28 cellular contexts compared by ENCODE assay signal in genomic region chr16:82108101-82108500, GRCh38.
"Had no signal": no experiment of that assay in that cellular context is flagged by ENCODE, and none has a peak within 500 bp of the region (broad histone marks: within the 10 kb centered on the region; RNA-seq: fewer than 3 reads in every experiment).

No MANE protein-coding gene starts in this region.

- ATAC-seq: activated CD4-positive, alpha-beta T cell treated with anti-CD3 and anti-CD28 coated beads for 36 hours; activated CD4-positive, CD25-positive, alpha-beta regulatory T cell treated with anti-CD3 and anti-CD28 coated beads, Interleukin-2, amount 50 U/mL, for 24 hours; activated CD8-positive, alpha-beta T cell treated with anti-CD3 and anti-CD28 coated beads, Interleukin-2, amount 10 ng/mL, durations not matched to agents 7 days and 5 days; Panc1; WTC11 had no signal

- H3K9me3 Mint-ChIP-seq: activated CD4-positive, alpha-beta T cell treated with anti-CD3 and anti-CD28 coated beads, Interleukin-2, amount 10 ng/mL, durations not matched to agents 7 days and 5 days; activated naive CD4-positive, alpha-beta T cell treated with anti-CD3 and anti-CD28 coated beads, Interleukin-2, amount 50 U/mL, for 24 hours; activated T-cell treated with anti-CD3 and anti-CD28 coated beads, Interleukin-2, amount 50 U/mL, for 24 hours; activated T-helper 2 cell treated with anti-CD3 and anti-CD28 coated beads, Interferon-gamma antibody, Interleukin-2, Interleukin-4, amounts not matched to agents 10 μg/mL and 5 μg/mL and 100 μg/mL, durations not matched to agents 14 hours and 24 hours and 36 hours; brain; T-helper 1 cell treated with Interleukin-12 subunit alpha and Interleukin-12 subunit beta and Interleukin-4 antibody, amounts not matched to agents 30 μg/mL and 1 μg/mL, for 36 hours; T-helper 2 cell treated with Interferon-gamma antibody and Interleukin-4, amounts not matched to agents 5 μg/mL and 100 μg/mL, for 36 hours; WTC11 had no signal

- H3K27ac Mint-ChIP-seq: activated CD4-positive, alpha-beta T cell treated with anti-CD3 and anti-CD28 coated beads for 36 hours; activated CD4-positive, alpha-beta T cell treated with anti-CD3 and anti-CD28 coated beads, Interleukin-2, amount 10 ng/mL, durations not matched to agents 7 days and 5 days; activated CD8-positive, alpha-beta T cell treated with anti-CD3 and anti-CD28 coated beads, Interleukin-2, amount 10 ng/mL, durations not matched to agents 7 days and 5 days; activated naive CD4-positive, alpha-beta T cell treated with anti-CD3 and anti-CD28 coated beads, Interleukin-2, amount 50 U/mL, for 24 hours; activated naive CD8-positive, alpha-beta T cell treated with anti-CD3 and anti-CD28 coated beads, Interleukin-2, amount 10 ng/mL, durations not matched to agents 7 days and 5 days; activated T-cell treated with anti-CD3 and anti-CD28 coated beads, Interleukin-2, amount 50 U/mL, for 24 hours; activated T-helper 2 cell treated with anti-CD3 and anti-CD28 coated beads, Interferon-gamma antibody, Interleukin-2, Interleukin-4, amounts not matched to agents 10 μg/mL and 5 μg/mL and 100 μg/mL, durations not matched to agents 14 hours and 24 hours and 36 hours; brain; T-helper 1 cell treated with Interleukin-12 subunit alpha and Interleukin-12 subunit beta and Interleukin-4 antibody, amounts not matched to agents 30 μg/mL and 1 μg/mL, for 36 hours; T-helper 2 cell treated with Interferon-gamma antibody and Interleukin-4, amounts not matched to agents 5 μg/mL and 100 μg/mL, for 36 hours; WTC11 had no signal

- H3K36me3 Mint-ChIP-seq: activated naive CD4-positive, alpha-beta T cell treated with anti-CD3 and anti-CD28 coated beads, Interleukin-2, amount 50 U/mL, for 24 hours; activated naive CD8-positive, alpha-beta T cell treated with anti-CD3 and anti-CD28 coated beads, Interleukin-2, amount 10 ng/mL, durations not matched to agents 7 days and 5 days; brain; WTC11 had no signal

- H3K4me1 ChIP-seq: SJCRH30 had no signal

- H3K4me3 Mint-ChIP-seq: activated CD4-positive, alpha-beta T cell treated with anti-CD3 and anti-CD28 coated beads for 36 hours; activated CD4-positive, alpha-beta T cell treated with anti-CD3 and anti-CD28 coated beads, Interleukin-2, amount 10 ng/mL, durations not matched to agents 7 days and 5 days; activated CD8-positive, alpha-beta T cell treated with anti-CD3 and anti-CD28 coated beads, Interleukin-2, amount 10 ng/mL, durations not matched to agents 7 days and 5 days; activated naive CD4-positive, alpha-beta T cell treated with anti-CD3 and anti-CD28 coated beads, Interleukin-2, amount 50 U/mL, for 24 hours; activated naive CD8-positive, alpha-beta T cell treated with anti-CD3 and anti-CD28 coated beads, Interleukin-2, amount 10 ng/mL, durations not matched to agents 7 days and 5 days; activated T-cell treated with anti-CD3 and anti-CD28 coated beads, Interleukin-2, amount 50 U/mL, for 24 hours; brain; T-helper 1 cell treated with Interleukin-12 subunit alpha and Interleukin-12 subunit beta and Interleukin-4 antibody, amounts not matched to agents 30 μg/mL and 1 μg/mL, for 36 hours; T-helper 2 cell treated with Interferon-gamma antibody and Interleukin-4, amounts not matched to agents 5 μg/mL and 100 μg/mL, for 36 hours; WTC11 had no signal

- H3K36me3 ChIP-seq: SJCRH30 had no signal

- H3K27ac ChIP-seq: SJCRH30, SK-N-MC had no signal

- H3K27me3 ChIP-seq: SJCRH30 had no signal

- DNase-seq: activated CD4-positive, alpha-beta T cell treated with anti-CD3 and anti-CD28 coated beads for 36 hours; activated CD4-positive, alpha-beta T cell treated with anti-CD3 and anti-CD28 coated beads, Interleukin-2, amount 10 ng/mL, durations not matched to agents 7 days and 5 days; activated CD4-positive, alpha-beta T cell treated with anti-CD3 and anti-CD28 coated beads, Interleukin-2, amount 50 U/mL, for 48 hours; activated CD8-positive, alpha-beta T cell treated with anti-CD3 and anti-CD28 coated beads, Interleukin-2, amount 10 ng/mL, durations not matched to agents 7 days and 5 days; activated gamma-delta T cell; activated naive CD4-positive, alpha-beta T cell treated with Interleukin-2 at 50 U/mL for 16 hours; activated naive CD8-positive, alpha-beta T cell treated with anti-CD3 and anti-CD28 coated beads, Interleukin-2, amount 10 ng/mL, durations not matched to agents 7 days and 5 days; activated T-cell treated with anti-CD3 and anti-CD28 coated beads, Interleukin-2, amount 50 U/mL, for 24 hours; caudate nucleus; cerebellar nuclear complex; NCI-H1092 treated with DMSO at 0.1 percent for 48 hours; NCI-H146; NCI-H187; NCI-H2029 treated with DMSO at 0.1 percent for 48 hours; NCI-H345; NCI-H526 treated with DMSO at 0.1 percent for 48 hours; NCI-H774; SHP77; SJCRH30 had no signal

- H3K9me3 ChIP-seq: SJCRH30 had no signal

- H3K4me1 Mint-ChIP-seq: activated CD4-positive, alpha-beta T cell treated with anti-CD3 and anti-CD28 coated beads, Interleukin-2, amount 10 ng/mL, durations not matched to agents 7 days and 5 days; activated naive CD4-positive, alpha-beta T cell treated with anti-CD3 and anti-CD28 coated beads, Interleukin-2, amount 50 U/mL, for 24 hours; brain had no signal

- H3K4me3 ChIP-seq: SJCRH30, SK-N-MC had no signal

- H3K27me3 Mint-ChIP-seq: activated CD4-positive, alpha-beta T cell treated with anti-CD3 and anti-CD28 coated beads for 36 hours; activated naive CD4-positive, alpha-beta T cell treated with anti-CD3 and anti-CD28 coated beads, Interleukin-2, amount 50 U/mL, for 24 hours; activated T-cell treated with anti-CD3 and anti-CD28 coated beads, Interleukin-2, amount 50 U/mL, for 24 hours had no signal
